Comparison of ENCODE assay signal across 16 cellular contexts in genomic region chr2:69465513-69466456, GRCh38. TPM values are rescaled to one million over a fixed set of nuclear protein-coding genes. Genes with fewer than 3 reads are reported as not detected.
DNase-seq lines count a peak whose midpoint lies in the region; ATAC-seq and TF ChIP-seq lines count a peak whose summit lies in the region.
"Had no signal": no experiment of that assay in that cellular context is flagged by ENCODE, and none has a peak within 500 bp of the region (broad histone marks: within the 10 kb centered on the region; RNA-seq: fewer than 3 reads in every experiment).

No MANE protein-coding gene starts in this region.

- H3K36me3 ChIP-seq in muscle layer of duodenum (ENCODE audit: control insufficient read depth in 1 of 2, insufficient read depth in 2 of 2, low read length in 2 of 2): peaks cover 0 to 8% of the 10 kb centered on the region in 2 donors
- H3K36me3 ChIP-seq in tibial nerve: peaks cover 0 to 25% (median 0%) of the 10 kb centered on the region in 3 donors

- TF ChIP-seq EP300 in tibial nerve (IDR thresholded peaks at IDR 0.05): peak in 1 of 2 donors; percentile 48

- H3K27me3 ChIP-seq in foreskin keratinocyte: no peaks in the 10 kb centered on the region
- no peaks in the 10 kb centered on the region for H3K27me3 ChIP-seq in muscle layer of duodenum (ENCODE audit: low read depth, low read length)
- no peaks in the 10 kb centered on the region for H3K27me3 ChIP-seq in tibial nerve
- H3K27me3 ChIP-seq: thyroid gland had no signal

- H3K27me3 Mint-ChIP-seq in activated naive CD4-positive, alpha-beta T cell treated with anti-CD3 and anti-CD28 coated beads, Interleukin-2, amount 50 U/mL, for 24 hours: no peaks in the 10 kb centered on the region
- H3K27me3 Mint-ChIP-seq: activated CD8-positive, alpha-beta memory T cell treated with anti-CD3 and anti-CD28 coated beads, Interleukin-2, amount 10 ng/mL, durations not matched to agents 7 days and 5 days; activated naive CD4-positive, alpha-beta T cell treated with anti-CD3 and anti-CD28 coated beads, Interleukin-2, amount 10 ng/mL, durations not matched to agents 7 days and 5 days had no signal

- no peaks in the 10 kb centered on the region for H3K9me3 Mint-ChIP-seq in activated naive CD4-positive, alpha-beta T cell treated with anti-CD3 and anti-CD28 coated beads, Interleukin-2, amount 50 U/mL, for 24 hours
- H3K9me3 Mint-ChIP-seq: activated naive CD4-positive, alpha-beta T cell treated with anti-CD3 and anti-CD28 coated beads, Interleukin-2, amount 10 ng/mL, durations not matched to agents 7 days and 5 days had no signal

- H3K4me3 Mint-ChIP-seq in activated naive CD4-positive, alpha-beta T cell treated with anti-CD3 and anti-CD28 coated beads, Interleukin-2, amount 50 U/mL, for 24 hours: no peak overlapping the region
- H3K4me3 Mint-ChIP-seq: activated CD8-positive, alpha-beta memory T cell treated with anti-CD3 and anti-CD28 coated beads, Interleukin-2, amount 10 ng/mL, durations not matched to agents 7 days and 5 days; activated naive CD4-positive, alpha-beta T cell treated with anti-CD3 and anti-CD28 coated beads, Interleukin-2, amount 10 ng/mL, durations not matched to agents 7 days and 5 days had no signal

- H3K4me3 ChIP-seq in muscle layer of duodenum (ENCODE audit: low read depth in 1 of 2, low read length in 2 of 2) (no peak overlapping the region), tibial nerve (no peak overlapping the region)
- H3K4me3 ChIP-seq: thyroid gland had no signal

- H3K4me1 ChIP-seq in foreskin keratinocyte: peaks cover 24% of the 10 kb centered on the region
- no peaks in the 10 kb centered on the region for H3K4me1 ChIP-seq in muscle layer of duodenum (ENCODE audit: control insufficient read depth in 1 of 2, insufficient read depth in 2 of 2, low read length in 2 of 2)
- H3K4me1 ChIP-seq in tibial nerve: peaks cover 0 to 18% (median 0%) of the 10 kb centered on the region in 4 donors
- H3K4me1 ChIP-seq: thyroid gland had no signal

- WGBS in tibial nerve, 2 donors: 88% methylated on average over 14 of the region's 14 CpGs

- no peak for DNase-seq in activated naive CD4-positive, alpha-beta T cell (lab: John Stamatoyannopoulos, UW)
- DNase-seq in foreskin keratinocyte: no peak
- peak; percentile 25 to 37 for DNase-seq in tibial nerve (ENCODE audit: low spot score in 2 of 2)
- no peak for DNase-seq in activated T-cell treated with anti-CD3 and anti-CD28 coated beads for 4 hours
- no peak for DNase-seq in caudate nucleus (lab: John Stamatoyannopoulos, UW)
- DNase-seq: activated naive CD4-positive, alpha-beta T cell treated with anti-CD3 and anti-CD28 coated beads, Interleukin-2, amount 10 ng/mL, durations not matched to agents 7 days and 5 days; C1 segment of cervical spinal cord; EL; Karpas-422; kidney glomerular epithelial cell; NCI-H2171 treated with DMSO at 0.1 percent for 48 hours had no signal

- peak overlapping the region; percentile 95 for H3K27ac ChIP-seq in foreskin keratinocyte
- H3K27ac ChIP-seq in muscle layer of duodenum (ENCODE audit: low read length): peak overlapping the region; percentile 14
- H3K27ac ChIP-seq in tibial nerve: no peak overlapping the region
- H3K27ac ChIP-seq in caudate nucleus (ENCODE audit: low read depth, low read length): no peak overlapping the region

- H3K9me3 ChIP-seq in muscle layer of duodenum (ENCODE audit: control insufficient read depth in 1 of 2, low read length in 2 of 2): no peaks in the 10 kb centered on the region
- no peaks in the 10 kb centered on the region for H3K9me3 ChIP-seq in tibial nerve
- H3K9me3 ChIP-seq: thyroid gland had no signal

- no peak for TF ChIP-seq POLR2A in tibial nerve (IDR thresholded peaks at IDR 0.05)

- no peak for TF ChIP-seq CTCF in foreskin keratinocyte (conservative IDR thresholded peaks at IDR 0.05)
- no peak for TF ChIP-seq CTCF in tibial nerve (IDR thresholded peaks at IDR 0.05)

- ATAC-seq in foreskin keratinocyte (no peak), HG03442 (IDR thresholded peaks at IDR 0.05; ENCODE audit: unreplicated experiment) (no peak)

- H3K27ac Mint-ChIP-seq in activated naive CD4-positive, alpha-beta T cell treated with anti-CD3 and anti-CD28 coated beads, Interleukin-2, amount 50 U/mL, for 24 hours: peak overlapping the region; percentile 57
- H3K27ac Mint-ChIP-seq: activated CD8-positive, alpha-beta memory T cell treated with anti-CD3 and anti-CD28 coated beads, Interleukin-2, amount 10 ng/mL, durations not matched to agents 7 days and 5 days; activated naive CD4-positive, alpha-beta T cell treated with anti-CD3 and anti-CD28 coated beads, Interleukin-2, amount 10 ng/mL, durations not matched to agents 7 days and 5 days had no signal

- H3K36me3 Mint-ChIP-seq in activated naive CD4-positive, alpha-beta T cell treated with anti-CD3 and anti-CD28 coated beads, Interleukin-2, amount 50 U/mL, for 24 hours: peaks cover 16% of the 10 kb centered on the region

- H3K4me1 Mint-ChIP-seq in activated naive CD4-positive, alpha-beta T cell treated with anti-CD3 and anti-CD28 coated beads, Interleukin-2, amount 50 U/mL, for 24 hours: no peaks in the 10 kb centered on the region
- H3K4me1 Mint-ChIP-seq: activated naive CD4-positive, alpha-beta T cell treated with anti-CD3 and anti-CD28 coated beads, Interleukin-2, amount 10 ng/mL, durations not matched to agents 7 days and 5 days had no signal

RNA-seq across cellular contexts. Expression of gene NFU1, which starts 28.6 kb away (rescaled TPM):
- 47.0 and 53.6 TPM in 2 replicates for total RNA-seq in foreskin keratinocyte
- polyA plus RNA-seq in foreskin keratinocyte: 60.1 and 63.0 TPM in 2 replicates
- 10 to 100 TPM; 32.0 to 48.1 (median 40.9) TPM for total RNA-seq in tibial nerve

Comparison
In these comparisons a context has a peak if more than half of its experiments do, and no peak if none do; other contexts are left out.
1. DNase-seq: peak in tibial nerve (2 of 2); none in activated naive CD4-positive, alpha-beta T cell (0 of 4), foreskin keratinocyte (0 of 2), activated T-cell treated with anti-CD3 and anti-CD28 coated beads for 4 hours (single experiment) and caudate nucleus (0 of 61).
2. H3K27ac ChIP-seq: peak in foreskin keratinocyte (single experiment) and muscle layer of duodenum (single experiment); none in tibial nerve (0 of 4) and caudate nucleus (single experiment).